20 cellular contexts compared by ENCODE assay signal in genomic region chr2:134144081-134144596, GRCh38.
DNase-seq lines count a peak whose midpoint lies in the region; ATAC-seq and TF ChIP-seq lines count a peak whose summit lies in the region.
"Had no signal": no experiment of that assay in that cellular context is flagged by ENCODE, and none has a peak within 500 bp of the region (broad histone marks: within the 10 kb centered on the region; RNA-seq: fewer than 3 reads in every experiment).

No MANE protein-coding gene starts in this region.

- peak overlapping the region; percentile 72 for H3K27ac Mint-ChIP-seq in Calu3 (ENCODE audit: unreplicated experiment)
- peak overlapping the region; percentile 21 to 90 (median 27) for H3K27ac Mint-ChIP-seq in IgD-negative memory B cell
- peak overlapping the region in 3 of 5 experiments; percentile 2 to 25 (median 14) for H3K27ac Mint-ChIP-seq in brain
- H3K27ac Mint-ChIP-seq in naive thymus-derived CD4-positive, alpha-beta T cell: peak overlapping the region in 6 of 9 donors; percentile 0 to 59 (median 29)

- no peaks in the 10 kb centered on the region for H3K27me3 ChIP-seq in naive thymus-derived CD4-positive, alpha-beta T cell (ENCODE audit: control insufficient read depth in 2 of 2, insufficient read depth in 2 of 2, low read length in 2 of 2)
- H3K27me3 ChIP-seq: stomach, transverse colon had no signal

- BruUV-seq in Calu3 (replicated peaks; lab: Mats Ljungman, UMichigan): no TSS peak

- peaks cover 20% of the 10 kb centered on the region for H3K36me3 Mint-ChIP-seq in Calu3 (ENCODE audit: insufficient read depth, unreplicated experiment)
- peaks cover 2% of the 10 kb centered on the region for H3K36me3 Mint-ChIP-seq in IgD-negative memory B cell
- peaks cover 34% of the 10 kb centered on the region for H3K36me3 Mint-ChIP-seq in brain
- H3K36me3 Mint-ChIP-seq in naive thymus-derived CD4-positive, alpha-beta T cell: peaks cover 0 to 26% (median 5%) of the 10 kb centered on the region in 5 donors
- H3K36me3 Mint-ChIP-seq: WTC11 had no signal

- intact Hi-C loops in Calu3 (cut with micrococcal nuclease; ENCODE audit: unreplicated experiment): no loop called here
- intact Hi-C loops in naive thymus-derived CD4-positive, alpha-beta T cell (cut with micrococcal nuclease): no loop called here

- no peak overlapping the region for H3K27ac ChIP-seq in naive thymus-derived CD4-positive, alpha-beta T cell (ENCODE audit: low read depth, low read length)
- H3K27ac ChIP-seq: stomach, transverse colon had no signal

- no peak overlapping the region for H3K4me3 Mint-ChIP-seq in Calu3 (ENCODE audit: low read depth, unreplicated experiment)
- H3K4me3 Mint-ChIP-seq in IgD-negative memory B cell: no peak overlapping the region
- no peak overlapping the region for H3K4me3 Mint-ChIP-seq in brain
- no peak overlapping the region for H3K4me3 Mint-ChIP-seq in naive thymus-derived CD4-positive, alpha-beta T cell
- H3K4me3 Mint-ChIP-seq: effector memory CD8-positive, alpha-beta T cell; WTC11 had no signal

- H3K9me3 Mint-ChIP-seq in Calu3 (ENCODE audit: low read depth, unreplicated experiment): no peaks in the 10 kb centered on the region
- no peaks in the 10 kb centered on the region for H3K9me3 Mint-ChIP-seq in IgD-negative memory B cell
- H3K9me3 Mint-ChIP-seq in brain: no peaks in the 10 kb centered on the region
- no peaks in the 10 kb centered on the region for H3K9me3 Mint-ChIP-seq in naive thymus-derived CD4-positive, alpha-beta T cell
- H3K9me3 Mint-ChIP-seq: effector memory CD8-positive, alpha-beta T cell; WTC11 had no signal

- TF ChIP-seq CTCF in Calu3 (IDR thresholded peaks at IDR 0.05; ENCODE audit: unreplicated experiment): no peak
- TF ChIP-seq CTCF in brain (conservative IDR thresholded peaks at IDR 0.05): no peak

- no peak for ATAC-seq in naive thymus-derived CD4-positive, alpha-beta T cell
- ATAC-seq in HG02885 (IDR thresholded peaks at IDR 0.05; ENCODE audit: poor library complexity, unreplicated experiment): no peak
- ATAC-seq: effector memory CD8-positive, alpha-beta T cell; left cardiac atrium; WTC11 had no signal

- H3K27me3 Mint-ChIP-seq in Calu3 (ENCODE audit: unreplicated experiment): no peaks in the 10 kb centered on the region
- no peaks in the 10 kb centered on the region for H3K27me3 Mint-ChIP-seq in IgD-negative memory B cell
- H3K27me3 Mint-ChIP-seq in brain: no peaks in the 10 kb centered on the region
- no peaks in the 10 kb centered on the region for H3K27me3 Mint-ChIP-seq in naive thymus-derived CD4-positive, alpha-beta T cell
- H3K27me3 Mint-ChIP-seq: effector memory CD8-positive, alpha-beta T cell had no signal

- H3K4me1 ChIP-seq in naive thymus-derived CD4-positive, alpha-beta T cell (ENCODE audit: control insufficient read depth in 2 of 2, insufficient read depth in 2 of 2, low read length in 2 of 2): peaks cover 0 to 12% of the 10 kb centered on the region in 2 donors
- H3K4me1 ChIP-seq: Caco-2 had no signal

- CTCF ChIA-PET in Calu3 (lab: Charles Lee): interaction anchor here (0.8 to 1.1 kb wide), 2 partner anchors 26 to 101 kb away, joined by 3 read pairs; no protein-coding TSS in a partner anchor
- CTCF ChIA-PET in naive thymus-derived CD4-positive, alpha-beta T cell (lab: Charles Lee): interaction anchor here (1.1 kb wide), 1 partner anchor 26 kb away, joined by 3 read pairs; no protein-coding TSS in a partner anchor

- POLR2A ChIA-PET in naive thymus-derived CD4-positive, alpha-beta T cell (lab: Charles Lee): no interaction called here

- no peak for DNase-seq in Calu3
- DNase-seq in naive thymus-derived CD4-positive, alpha-beta T cell: no peak
- no peak for DNase-seq in A172 (ENCODE audit: low spot score)
- no peak for DNase-seq in middle frontal gyrus (ENCODE audit: extremely low spot score, low spot score)
- DNase-seq: activated naive CD4-positive, alpha-beta T cell treated with anti-CD3 and anti-CD28 coated beads, Interleukin-2, amount 50 U/mL, for 16 hours; activated T-cell treated with anti-CD3 and anti-CD28 coated beads, Interleukin-2, amount 50 U/mL, for 48 hours; Caco-2; effector memory CD8-positive, alpha-beta T cell; left cardiac atrium; midbrain; NCI-H345; SK-N-SH; small intestine; stimulated activated CD4-positive, alpha-beta T cell treated with anti-CD3 and anti-CD28 coated beads, Interleukin-2, amount 100 ng/mL, for 48 hours; stomach; transverse colon had no signal

- H3K4me1 Mint-ChIP-seq in Calu3 (ENCODE audit: low read depth, unreplicated experiment) (peaks cover 75% of the 10 kb centered on the region), IgD-negative memory B cell (peaks cover 54 to 72% (median 71%) of the 10 kb centered on the region in 3 donors), brain (peaks cover 85% of the 10 kb centered on the region)
- H3K4me1 Mint-ChIP-seq in naive thymus-derived CD4-positive, alpha-beta T cell: peaks cover 36 to 91% (median 71%) of the 10 kb centered on the region in 7 donors

- H3K36me3 ChIP-seq in naive thymus-derived CD4-positive, alpha-beta T cell (ENCODE audit: control insufficient read depth in 2 of 3, insufficient read depth in 3 of 3, low read length in 3 of 3): no peaks in the 10 kb centered on the region
- H3K36me3 ChIP-seq: stomach, transverse colon had no signal

- no peak overlapping the region for H3K4me3 ChIP-seq in naive thymus-derived CD4-positive, alpha-beta T cell (ENCODE audit: low read length)
- H3K4me3 ChIP-seq: stomach, transverse colon had no signal

- H3K9me3 ChIP-seq in naive thymus-derived CD4-positive, alpha-beta T cell (ENCODE audit: control insufficient read depth in 2 of 3, low read length in 3 of 3): no peaks in the 10 kb centered on the region
- H3K9me3 ChIP-seq: Caco-2, SK-N-SH, stomach, transverse colon had no signal

Comparison
In these comparisons a context has a peak if more than half of its experiments do, and no peak if none do; other contexts are left out.
1. H3K27ac Mint-ChIP-seq: peak in every context shown above with its lines; median percentile 72 in Calu3; 29 in naive thymus-derived CD4-positive, alpha-beta T cell; 27 in IgD-negative memory B cell; 14 in brain.